8 cellular contexts compared by ENCODE assay signal in genomic region chr2:97936199-97936598, GRCh38. TPM values are rescaled to one million over a fixed set of nuclear protein-coding genes. Genes with fewer than 3 reads are reported as not detected.
DNase-seq lines count a peak whose midpoint lies in the region; ATAC-seq and TF ChIP-seq lines count a peak whose summit lies in the region.

No MANE protein-coding gene starts in this region.

- H3K4me1 Mint-ChIP-seq in activated naive CD8-positive, alpha-beta T cell treated with anti-CD3 and anti-CD28 coated beads, Interleukin-2, amount 50 U/mL, for 24 hours = peaks cover 65% of the 10 kb centered on the region

- no peaks in the 10 kb centered on the region for H3K36me3 ChIP-seq in adipocyte (ENCODE audit: control insufficient read depth, insufficient read depth, low read length, severe bottlenecking)
- no peaks in the 10 kb centered on the region for H3K36me3 ChIP-seq in psoas muscle (ENCODE audit: insufficient read depth in 1 of 2, low read depth in 1 of 2)

- H3K4me3 ChIP-seq in adipocyte (ENCODE audit: low read length) (peak overlapping the region; percentile 59), psoas muscle (peak overlapping the region; percentile 13)

- ATAC-seq in GM21723 (IDR thresholded peaks at IDR 0.05; ENCODE audit: unreplicated experiment) (peak; percentile 59), psoas muscle (peak; percentile 97 to 100 (median 99))
- ATAC-seq in activated naive CD8-positive, alpha-beta T cell treated with anti-CD3 and anti-CD28 coated beads, Interleukin-2, amount 50 U/mL, for 24 hours = no peak

- peak overlapping the region; percentile 73 for H3K27ac ChIP-seq in psoas muscle

- H3K36me3 Mint-ChIP-seq in activated naive CD8-positive, alpha-beta T cell treated with anti-CD3 and anti-CD28 coated beads, Interleukin-2, amount 50 U/mL, for 24 hours (ENCODE audit: low read depth) = peaks cover 11% of the 10 kb centered on the region

- WGBS in psoas muscle, 3 donors = 16 to 24% (median 22%) methylated on average over 5 of the region's 5 CpGs

- DNase-seq in NCI-H128 (lab: John Stamatoyannopoulos, UW; ENCODE audit: unreplicated experiment) = peak; percentile 73
- no peak for DNase-seq in adipocyte (ENCODE audit: low read depth)
- DNase-seq in psoas muscle = peak in 1 of 2 donors; percentile 79
- DNase-seq in stimulated activated CD4-positive, alpha-beta T cell treated with anti-CD3 and anti-CD28 coated beads, Interleukin-4, amount 100 ng/mL, for 1 hour = no peak
- no peak for DNase-seq in amygdala (lab: John Stamatoyannopoulos, UW)
- no peak for DNase-seq in epidermal melanocyte (ENCODE audit: insufficient read length, low spot score)
- no peak for DNase-seq in activated naive CD8-positive, alpha-beta T cell treated with anti-CD3 and anti-CD28 coated beads, Interleukin-2, amount 50 U/mL, for 24 hours

- intact Hi-C loops in psoas muscle (cut with DNase I) = loop anchor here in 1 of 2 donors (5.0 to 10.0 kb wide), 2 partner anchors 46 to 229 kb away; no protein-coding TSS in a partner anchor

- H3K9me3 ChIP-seq in adipocyte (ENCODE audit: control insufficient read depth, low read length) = no peaks in the 10 kb centered on the region
- no peaks in the 10 kb centered on the region for H3K9me3 ChIP-seq in psoas muscle

- H3K4me1 ChIP-seq in adipocyte (ENCODE audit: control insufficient read depth, insufficient read depth, low read length) (peaks cover 31% of the 10 kb centered on the region), psoas muscle (peaks cover 56% of the 10 kb centered on the region)

- no peak overlapping the region for H3K4me3 Mint-ChIP-seq in activated naive CD8-positive, alpha-beta T cell treated with anti-CD3 and anti-CD28 coated beads, Interleukin-2, amount 50 U/mL, for 24 hours

- H3K27me3 ChIP-seq in adipocyte (replicated peaks; ENCODE audit: control insufficient read depth, insufficient read depth, low read length) = no peaks in the 10 kb centered on the region
- H3K27me3 ChIP-seq in psoas muscle (ENCODE audit: insufficient read depth in 3 of 3, low read length in 2 of 3) = no peaks in the 10 kb centered on the region

- H3K9me3 Mint-ChIP-seq in activated naive CD8-positive, alpha-beta T cell treated with anti-CD3 and anti-CD28 coated beads, Interleukin-2, amount 50 U/mL, for 24 hours = peaks cover 6% of the 10 kb centered on the region

- H3K27me3 Mint-ChIP-seq in activated naive CD8-positive, alpha-beta T cell treated with anti-CD3 and anti-CD28 coated beads, Interleukin-2, amount 50 U/mL, for 24 hours = no peaks in the 10 kb centered on the region

- H3K27ac Mint-ChIP-seq in activated naive CD8-positive, alpha-beta T cell treated with anti-CD3 and anti-CD28 coated beads, Interleukin-2, amount 50 U/mL, for 24 hours = no peak overlapping the region

- peak overlapping the region; percentile 4 for H3K9ac ChIP-seq in adipocyte (ENCODE audit: low read length)

- no peak for TF ChIP-seq CTCF in psoas muscle (IDR thresholded peaks at IDR 0.05)

RNA-seq across cellular contexts. Expression of gene TMEM131, which starts 59.5 kb away (rescaled TPM):
- 10 to 100 TPM; 20.1 to 33.3 (median 27.0) TPM for total RNA-seq in psoas muscle
- polyA plus RNA-seq in psoas muscle = 10 to 100 TPM in 1 of 3 donors, 1 to 10 TPM in 2; 7.7 to 16.3 (median 7.8) TPM
